Comparison of ENCODE assay signal across 10 cellular contexts in genomic region chr10:71967958-71968357, GRCh38. TPM values are rescaled to one million over a fixed set of nuclear protein-coding genes. Genes with fewer than 3 reads are reported as not detected.
DNase-seq lines count a peak whose midpoint lies in the region; ATAC-seq, FAIRE-seq and TF ChIP-seq lines count a peak whose summit lies in the region.
"Not testable (repeated sequence)": the region's sequence is repeated elsewhere in the genome, so short reads cannot be mapped to it uniquely, and the experiment has no call there.
"Had no signal": no experiment of that assay in that cellular context is flagged by ENCODE, and none has a peak within 500 bp of the region (broad histone marks: within the 10 kb centered on the region; RNA-seq: fewer than 3 reads in every experiment).

No MANE protein-coding gene starts in this region.

- not testable (repeated sequence) for H3K9me3 Mint-ChIP-seq in HFFc6; astrocyte (ENCODE audit: unreplicated experiment); osteocyte (ENCODE audit: unreplicated experiment)

- DNase-seq in Caki2 (ENCODE audit: low read depth) (peak; percentile 90), HFFc6 (peak; percentile 47), left kidney (ENCODE audit: low read depth, low spot score) (peak; percentile 56)
- not testable (repeated sequence) for DNase-seq in Panc1 (ENCODE audit: low read depth, low spot score); astrocyte (ENCODE audit: low read depth); dorsolateral prefrontal cortex; osteocyte (ENCODE audit: extremely low spot score, unreplicated experiment); substantia nigra (lab: John Stamatoyannopoulos, UW)

- not testable (repeated sequence) for H3K27me3 Mint-ChIP-seq in HFFc6 (ENCODE audit: insufficient read depth); astrocyte (ENCODE audit: low read depth, unreplicated experiment); osteocyte (ENCODE audit: unreplicated experiment)

- peak overlapping the region; percentile 98 for H3K27ac Mint-ChIP-seq in HFFc6
- H3K27ac Mint-ChIP-seq in astrocyte (ENCODE audit: unreplicated experiment): peak overlapping the region; percentile 83
- peak overlapping the region; percentile 58 for H3K27ac Mint-ChIP-seq in osteocyte (ENCODE audit: unreplicated experiment)

- not testable (repeated sequence) for H3K36me3 ChIP-seq in Panc1 (ENCODE audit: control insufficient read depth, insufficient read depth, low read length); astrocyte (ENCODE audit: insufficient read depth, low read length)

- H3K4me1 Mint-ChIP-seq in HFFc6 (ENCODE audit: low read depth) (peaks cover 78% of the 10 kb centered on the region), astrocyte (ENCODE audit: low read depth, unreplicated experiment) (peaks cover 47% of the 10 kb centered on the region), osteocyte (ENCODE audit: unreplicated experiment) (peaks cover 80% of the 10 kb centered on the region)

- in situ Hi-C loops in Caki2 (cut with HindIII; ENCODE audit: low pct_unique_long_range_greater_than_20kb, low sequenced_read_pairs): not testable (repeated sequence)
- in situ Hi-C loops in Panc1 (cut with HindIII; ENCODE audit: low pct_unique_long_range_greater_than_20kb, low sequenced_read_pairs): loop anchor here (25.0 kb wide), 1 partner anchor 344 kb away; no protein-coding TSS in a partner anchor

- peaks cover 78% of the 10 kb centered on the region for H3K79me2 ChIP-seq in astrocyte (ENCODE audit: insufficient read depth, low read length)

- not testable (repeated sequence) for H3K9ac ChIP-seq in astrocyte (ENCODE audit: low read length)

- FAIRE-seq in astrocyte (lab: Jason Lieb, UNC): not testable (repeated sequence)

- not testable (repeated sequence) for H3K27me3 ChIP-seq in Panc1 (ENCODE audit: control insufficient read depth, insufficient read depth, low read length); astrocyte (ENCODE audit: insufficient read depth, low read length)
- peaks cover 0 to 12% (median 0%) of the 10 kb centered on the region in 45 donors for H3K27me3 ChIP-seq in dorsolateral prefrontal cortex

- CTCF ChIA-PET in Panc1 (lab: Charles Lee): interaction anchor here (1.5 kb wide), 1 partner anchor 72 kb away, joined by 4 read pairs; no protein-coding TSS in a partner anchor

- intact Hi-C loops in Panc1 (cut with micrococcal nuclease; ENCODE audit: unreplicated experiment): not testable (repeated sequence)
- intact Hi-C loops in dorsolateral prefrontal cortex (cut with DNase I): loop anchor here in 1 of 2 donors (10.0 kb wide), 1 partner anchor 367 kb away; no protein-coding TSS in a partner anchor

- POLR2A ChIA-PET in Panc1 (lab: Charles Lee): not testable (repeated sequence)

- not testable (repeated sequence) for BruUV-seq in Panc1 (replicated peaks; lab: Mats Ljungman, UMichigan)

- not testable (repeated sequence) for ATAC-seq in Panc1

- H3K4me1 ChIP-seq in Panc1 (ENCODE audit: control insufficient read depth, insufficient read depth, low read length) (peaks cover 75% of the 10 kb centered on the region), astrocyte (ENCODE audit: insufficient read depth, low read length) (peaks cover 63% of the 10 kb centered on the region)

- H3K9me3 ChIP-seq in Panc1 (ENCODE audit: control insufficient read depth, insufficient read depth, low read depth, low read length); astrocyte (ENCODE audit: insufficient read depth, low read depth, low read length): not testable (repeated sequence)

- H3K4me2 ChIP-seq in astrocyte (ENCODE audit: low read length): peak overlapping the region; percentile 40

- H3K36me3 Mint-ChIP-seq in HFFc6 (ENCODE audit: low read depth): peaks cover 29% of the 10 kb centered on the region
- H3K36me3 Mint-ChIP-seq in astrocyte (ENCODE audit: low read depth, unreplicated experiment); osteocyte (ENCODE audit: unreplicated experiment): not testable (repeated sequence)

- peaks cover 64% of the 10 kb centered on the region for H4K20me1 ChIP-seq in astrocyte (ENCODE audit: insufficient read depth, low read length)

- not testable (repeated sequence) for TF ChIP-seq CTCF in HFFc6 (IDR thresholded peaks at IDR 0.05); Panc1 (IDR thresholded peaks at IDR 0.05); astrocyte (IDR thresholded peaks at IDR 0.05; ENCODE audit: insufficient read depth, low read depth, low read length); dorsolateral prefrontal cortex (IDR thresholded peaks at IDR 0.05 in 54 of 56, conservative IDR thresholded peaks at IDR 0.05 in 2 of 56; ENCODE audit: low read depth in 1 of 56, partially characterized antibody in 56 of 56); osteocyte (IDR thresholded peaks at IDR 0.05)

- H3K4me3 ChIP-seq in Panc1 (ENCODE audit: low read depth in 2 of 2, low read length in 2 of 2); astrocyte (ENCODE audit: insufficient read depth, low read depth, low read length): not testable (repeated sequence)
- peak overlapping the region in 15 of 59 donors; percentile 1 to 89 (median 80) for H3K4me3 ChIP-seq in dorsolateral prefrontal cortex

- H3K4me3 Mint-ChIP-seq in HFFc6 (peak overlapping the region; percentile 98), astrocyte (ENCODE audit: unreplicated experiment) (peak overlapping the region; percentile 1)
- not testable (repeated sequence) for H3K4me3 Mint-ChIP-seq in osteocyte (ENCODE audit: unreplicated experiment)

- H2AFZ ChIP-seq in astrocyte (ENCODE audit: low read depth, low read length): not testable (repeated sequence)

- H3K27ac ChIP-seq in Panc1 (ENCODE audit: low read length) (peak overlapping the region; percentile 97; the same call in 1 of the 2 replicates), dorsolateral prefrontal cortex (peak overlapping the region in 51 of 59 donors; percentile 3 to 100 (median 97)), substantia nigra (ENCODE audit: low read depth, low read length, poor library complexity, severe bottlenecking) (peak overlapping the region; percentile 97)
- not testable (repeated sequence) for H3K27ac ChIP-seq in astrocyte (ENCODE audit: low read depth, low read length)

RNA-seq across cellular contexts. Expression of gene CHST3, which starts 3.8 kb away (rescaled TPM):
- 45.2 and 49.3 TPM in 2 replicates for total RNA-seq in Caki2 (2014; rRNA removed; shearing (Covaris generic); ENCODE audit: low replicate concordance)
- total RNA-seq in HFFc6 (2021; fragmentation: NEBNext Ultra II Directional; extraction: Animal tissue kit (Norgen Biotek cat#: 25700)): 10 to 100 TPM; 34.9 to 48.1 (median 40.3) TPM
- total RNA-seq in Panc1 (2021; ENCODE audit: unreplicated experiment): 44.6 TPM
- 27.9 TPM for polyA plus RNA-seq in Panc1 (2012; ENCODE audit: insufficient read length)
- 42.9 and 43.5 TPM in 2 replicates for total RNA-seq in astrocyte
- 10 to 100 TPM in 108 of 120 experiments, 1 to 10 TPM in 12; 7.0 to 62.9 (median 19.6) TPM for total RNA-seq in dorsolateral prefrontal cortex
- total RNA-seq in osteocyte: 35.0 and 40.9 TPM in 2 replicates
- polyA plus RNA-seq: CD14-positive monocyte, IgD-negative memory B cell had no signal
